ENCODE assay signal across 8 cellular contexts in genomic region chr9:38087934-38088925, GRCh38. TPM values are rescaled to one million over a fixed set of nuclear protein-coding genes. Genes with fewer than 3 reads are reported as not detected.
A peak's percentile ranks its signal among the peaks of the same experiment; 100 is the strongest.
DNase-seq lines count a peak whose midpoint lies in the region; ATAC-seq and TF ChIP-seq lines count a peak whose summit lies in the region.

No MANE protein-coding gene starts in this region.

- H3K9me2 ChIP-seq in DOHH2 (replicated peaks; ENCODE audit: control insufficient read depth, low read length): no peaks in the 10 kb centered on the region

- H3K36me3 ChIP-seq in DOHH2 (ENCODE audit: control insufficient read depth, low read length) (no peaks in the 10 kb centered on the region), suprapubic skin (no peaks in the 10 kb centered on the region)

- WGBS in suprapubic skin: 45% methylated on average over 8 of the region's 8 CpGs

- DNase-seq in NCI-H345 (lab: John Stamatoyannopoulos, UW): peak; percentile 62
- DNase-seq in activated CD8-positive, alpha-beta memory T cell treated with anti-CD3 and anti-CD28 coated beads, Interleukin-2, amount 50 U/mL, for 48 hours: peak; percentile 92
- DNase-seq in neural crest cell (ENCODE audit: low read depth, low spot score): peak; percentile 88
- DNase-seq in suprapubic skin (ENCODE audit: low spot score in 2 of 2): peak; percentile 83 to 87

- H3K4me2 ChIP-seq in DOHH2 (ENCODE audit: low read length): no peak overlapping the region

- no peak overlapping the region for H3K4me3 Mint-ChIP-seq in neural crest cell

- no peaks in the 10 kb centered on the region for H3K4me1 ChIP-seq in DOHH2 (ENCODE audit: control insufficient read depth, low read length)
- peaks cover 7% of the 10 kb centered on the region for H3K4me1 ChIP-seq in suprapubic skin

- no peaks in the 10 kb centered on the region for H3K9me3 Mint-ChIP-seq in neural crest cell

- TF ChIP-seq POLR2A in suprapubic skin (IDR thresholded peaks at IDR 0.05): no peak

- TF ChIP-seq CTCF in DOHH2 (IDR thresholded peaks at IDR 0.05; ENCODE audit: low read depth, low read length, poor library complexity, severe bottlenecking): peak; percentile 99
- TF ChIP-seq CTCF in neural crest cell (conservative IDR thresholded peaks at IDR 0.05): peak; percentile 94
- peak; percentile 86 to 94 for TF ChIP-seq CTCF in suprapubic skin (IDR thresholded peaks at IDR 0.05)

- ATAC-seq in GM21737 (IDR thresholded peaks at IDR 0.05; ENCODE audit: unreplicated experiment) (peak; percentile 43), esophagus mucosa (peak; percentile 79), HG03520 (IDR thresholded peaks at IDR 0.05; ENCODE audit: unreplicated experiment) (no peak)

- no peaks in the 10 kb centered on the region for H3K27me3 Mint-ChIP-seq in neural crest cell (ENCODE audit: low read depth)

- H3K79me2 ChIP-seq in DOHH2 (ENCODE audit: control insufficient read depth, low read length): no peaks in the 10 kb centered on the region

- H3K4me3 ChIP-seq in DOHH2 (ENCODE audit: low read length) (no peak overlapping the region), suprapubic skin (no peak overlapping the region)

- H3F3A ChIP-seq in DOHH2 (ENCODE audit: control insufficient read depth, insufficient read depth): no peaks in the 10 kb centered on the region

- H3K27me3 ChIP-seq in DOHH2 (ENCODE audit: control insufficient read depth, low read length): peaks cover 5% of the 10 kb centered on the region
- no peaks in the 10 kb centered on the region for H3K27me3 ChIP-seq in suprapubic skin

- H3K27ac ChIP-seq in DOHH2 (ENCODE audit: low read depth, low read length): no peak overlapping the region
- no peak overlapping the region for H3K27ac ChIP-seq in suprapubic skin

- TF ChIP-seq EP300 in suprapubic skin (IDR thresholded peaks at IDR 0.05): no peak

- H3K9me3 ChIP-seq in DOHH2 (ENCODE audit: control insufficient read depth, insufficient read depth, low read length): no peaks in the 10 kb centered on the region
- H3K9me3 ChIP-seq in suprapubic skin: no peaks in the 10 kb centered on the region

- no peaks in the 10 kb centered on the region for H3K36me3 Mint-ChIP-seq in neural crest cell (ENCODE audit: low read depth)

- H4K20me1 ChIP-seq in DOHH2 (ENCODE audit: control insufficient read depth, insufficient read depth, low read depth, low read length): no peaks in the 10 kb centered on the region

- peaks cover 9% of the 10 kb centered on the region for H3K4me1 Mint-ChIP-seq in neural crest cell

- H3K27ac Mint-ChIP-seq in neural crest cell (ENCODE audit: unreplicated experiment): no peak overlapping the region

RNA-seq across cellular contexts. Expression of gene SHB, which starts 19.2 kb away (rescaled TPM):
- total RNA-seq in esophagus mucosa (34.0 TPM), neural crest cell (4.6 and 4.8 TPM in 2 replicates), suprapubic skin (10 to 100 TPM; 12.3 to 22.9 (median 16.3) TPM)
